In the genomic region with DNA sequence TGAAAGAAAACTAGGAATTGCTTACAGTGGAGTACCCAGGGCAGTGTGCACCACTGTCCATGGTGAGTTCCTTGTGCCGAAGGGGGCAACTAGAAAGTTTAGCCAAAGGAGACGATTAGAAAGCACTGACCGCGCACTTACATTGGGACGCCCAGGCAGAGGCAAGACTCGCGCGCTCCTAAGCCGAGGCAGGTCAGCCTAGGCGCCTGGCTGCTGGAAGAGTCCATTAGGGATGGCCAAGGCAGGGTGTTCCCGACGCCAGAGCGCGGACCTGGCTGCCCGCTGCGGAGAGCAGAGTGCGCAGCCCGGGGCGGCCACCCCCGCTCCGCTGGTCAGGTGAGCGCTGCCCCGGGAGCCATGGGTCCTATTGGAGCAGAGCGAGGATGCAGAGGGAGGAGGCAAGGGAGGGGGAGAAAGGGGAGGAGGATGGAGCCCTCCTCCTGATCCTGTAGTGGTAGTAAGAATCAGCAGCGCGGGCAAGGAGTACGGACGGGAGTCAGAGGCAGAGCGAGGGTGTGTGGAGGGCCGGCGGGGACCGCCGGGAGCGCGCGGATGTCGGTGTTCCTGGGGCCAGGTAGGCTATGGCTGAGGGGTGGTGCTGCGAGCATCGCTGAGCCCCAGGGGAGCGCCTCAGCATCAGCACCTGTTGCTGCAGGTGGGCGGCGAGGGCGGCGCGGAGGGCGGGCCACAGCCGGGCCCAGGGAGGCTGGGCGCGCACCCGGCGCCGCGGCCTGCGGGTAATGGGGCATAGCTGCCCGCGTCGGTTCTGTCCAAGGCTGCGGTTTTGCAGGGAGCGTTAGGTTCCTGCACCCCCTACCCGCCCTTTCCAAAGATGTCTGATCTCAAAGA, we compare ENCODE assay signal across 8 cellular contexts. TPM values are rescaled to one million over a fixed set of nuclear protein-coding genes. Genes with fewer than 3 reads are reported as not detected.
A peak's percentile ranks its signal among the peaks of the same experiment; 100 is the strongest.
DNase-seq lines count a peak whose midpoint lies in the region; ATAC-seq, FAIRE-seq and TF ChIP-seq lines count a peak whose summit lies in the region.

Gene ADGRV1, plus strand, starts transcription at position 454 of the 849 bp plus-strand sequence. Its CDS starts 99 bp downstream, at position 553.

- TSS peak; percentile 69 for BruUV-seq in K562 (replicated peaks; lab: Mats Ljungman, UMichigan)

- no peaks in the 10 kb centered on the region for H3K9me3 ChIP-seq in K562 (replicated peaks; ENCODE audit: control insufficient read depth, insufficient read depth, low read depth, low read length)

- POLR2A ChIA-PET in K562 (lab: Yijun Ruan, JAX) = no interaction called here

- DNase-seq in Caki2 (ENCODE audit: low read depth) = peak; percentile 97
- DNase-seq in H4 (ENCODE audit: low spot score) = peak; percentile 97
- peak; percentile 77 for DNase-seq in NCI-H460 (ENCODE audit: extremely low read depth, low read depth)
- DNase-seq in K562 (ENCODE audit: extremely low read depth in 1 of 4, low spot score in 3 of 4) = peak; percentile 75 to 88 (median 78)
- DNase-seq in iPS DF 4.7 (ENCODE audit: extremely low read depth, low spot score) = peak; percentile 98
- DNase-seq in retinal pigment epithelial cell (ENCODE audit: low read depth) = peak; percentile 92
- no peak for DNase-seq in NOMO-1 treated with DMSO at 0.1 percent for 48 hours (lab: John Stamatoyannopoulos, UW; ENCODE audit: unreplicated experiment)

- peak within 1 kb of the TSS; percentile 60 for H2AFZ ChIP-seq in K562 (ENCODE audit: low read depth, low read length)

- peak; percentile 93 for ATAC-seq in K562
- ATAC-seq in GM21447 (IDR thresholded peaks at IDR 0.05; ENCODE audit: unreplicated experiment) = no peak

- TF ChIP-seq RAD21 in K562 (CRISPR knock-in tag; conservative IDR thresholded peaks at IDR 0.05 in 1 of 2, IDR thresholded peaks at IDR 0.05 in 1 of 2) = no peak

- CTCF ChIA-PET in K562 (lab: Yijun Ruan, JAX; ENCODE audit: low intra/inter-chr PET ratio) = no interaction called here

- peaks cover 4 to 10% of the 10 kb centered on the region in 2 experiments; a peak in 4 of 5 replicates for H3K4me1 ChIP-seq in K562 (replicated peaks in 1 of 2; ENCODE audit: control insufficient read depth in 2 of 2, insufficient read depth in 2 of 2, low read length in 2 of 2)

- TF ChIP-seq CTCF in K562 (IDR thresholded peaks at IDR 0.05 in 2 of 3, conservative IDR thresholded peaks at IDR 0.05 in 1 of 3; ENCODE audit: insufficient read depth in 2 of 3, low read depth in 1 of 3, low read length in 3 of 3) (no peak), retinal pigment epithelial cell (conservative IDR thresholded peaks at IDR 0.05; ENCODE audit: low read depth, low read length) (no peak)

- H3K9ac ChIP-seq in K562 (ENCODE audit: insufficient read depth in 1 of 2, low read depth in 2 of 2, low read length in 2 of 2) = peak within 1 kb of the TSS; percentile 52 to 82

- intact Hi-C loops in K562 (cut with micrococcal nuclease) = no loop called here

- no peaks in the 10 kb centered on the region for H3K36me3 ChIP-seq in K562 (ENCODE audit: control insufficient read depth, insufficient read depth, low read length)

- 49% methylated on average over 32 of the region's 60 CpGs for WGBS in K562 (ENCODE audit: insufficient coverage, low coverage, missing lambda C conversion rate)

- H3K79me2 ChIP-seq in K562 (ENCODE audit: control insufficient read depth, insufficient read depth, low read length) = peaks cover 47% of the 10 kb centered on the region

- FAIRE-seq in K562 (lab: Jason Lieb, UNC) = peak; percentile 70

- no peaks in the 10 kb centered on the region for H3K27me3 ChIP-seq in K562 (ENCODE audit: control insufficient read depth in 2 of 2, insufficient read depth in 2 of 2, low read length in 2 of 2)

- peak within 1 kb of the TSS; percentile 43; the same call in 2 of the 3 replicates for H3K27ac ChIP-seq in K562 (ENCODE audit: extremely low read depth, low read depth, low read length)

- no peaks in the 10 kb centered on the region for H4K20me1 ChIP-seq in K562 (replicated peaks; ENCODE audit: control insufficient read depth, insufficient read depth, low read length)

- no peaks in the 10 kb centered on the region for H3K9me1 ChIP-seq in K562 (ENCODE audit: control insufficient read depth, insufficient read depth, low read length)

- no peak for TF ChIP-seq EP300 in K562 (IDR thresholded peaks at IDR 0.05; ENCODE audit: low read length)

- peak within 1 kb of the TSS; percentile 77 for H3K4me2 ChIP-seq in K562 (ENCODE audit: insufficient read depth, low read length)

- in situ Hi-C loops in Caki2 (cut with HindIII; ENCODE audit: low pct_unique_long_range_greater_than_20kb, low sequenced_read_pairs) (no loop called here), K562 (cut with MboI) (no loop called here)

- H3K4me3 ChIP-seq in K562 = peak within 1 kb of the TSS; percentile 53
- H3K4me3 ChIP-seq in retinal pigment epithelial cell (ENCODE audit: low read length) = peak within 1 kb of the TSS; percentile 74

- peak; percentile 77 for TF ChIP-seq POLR2A in K562 (conservative IDR thresholded peaks at IDR 0.05)

TF ChIP-seq in K562, 482 proteins besides CTCF, POLR2A, EP300 and RAD21 (continues in another document):
- no peak for TF ChIP-seq SRSF7 (optimal IDR thresholded peaks at IDR 0.05; ENCODE audit: low read depth, low read length)
- no peak for TF ChIP-seq HEY1 (CRISPR knock-in tag; IDR thresholded peaks at IDR 0.05; ENCODE audit: borderline replicate concordance)
- TF ChIP-seq CCAR2 (IDR thresholded peaks at IDR 0.05; ENCODE audit: low read depth, low read length) = no peak
- no peak for TF ChIP-seq ZNF79 (CRISPR knock-in tag; IDR thresholded peaks at IDR 0.05; ENCODE audit: low read depth)
- TF ChIP-seq, protein P1, sequence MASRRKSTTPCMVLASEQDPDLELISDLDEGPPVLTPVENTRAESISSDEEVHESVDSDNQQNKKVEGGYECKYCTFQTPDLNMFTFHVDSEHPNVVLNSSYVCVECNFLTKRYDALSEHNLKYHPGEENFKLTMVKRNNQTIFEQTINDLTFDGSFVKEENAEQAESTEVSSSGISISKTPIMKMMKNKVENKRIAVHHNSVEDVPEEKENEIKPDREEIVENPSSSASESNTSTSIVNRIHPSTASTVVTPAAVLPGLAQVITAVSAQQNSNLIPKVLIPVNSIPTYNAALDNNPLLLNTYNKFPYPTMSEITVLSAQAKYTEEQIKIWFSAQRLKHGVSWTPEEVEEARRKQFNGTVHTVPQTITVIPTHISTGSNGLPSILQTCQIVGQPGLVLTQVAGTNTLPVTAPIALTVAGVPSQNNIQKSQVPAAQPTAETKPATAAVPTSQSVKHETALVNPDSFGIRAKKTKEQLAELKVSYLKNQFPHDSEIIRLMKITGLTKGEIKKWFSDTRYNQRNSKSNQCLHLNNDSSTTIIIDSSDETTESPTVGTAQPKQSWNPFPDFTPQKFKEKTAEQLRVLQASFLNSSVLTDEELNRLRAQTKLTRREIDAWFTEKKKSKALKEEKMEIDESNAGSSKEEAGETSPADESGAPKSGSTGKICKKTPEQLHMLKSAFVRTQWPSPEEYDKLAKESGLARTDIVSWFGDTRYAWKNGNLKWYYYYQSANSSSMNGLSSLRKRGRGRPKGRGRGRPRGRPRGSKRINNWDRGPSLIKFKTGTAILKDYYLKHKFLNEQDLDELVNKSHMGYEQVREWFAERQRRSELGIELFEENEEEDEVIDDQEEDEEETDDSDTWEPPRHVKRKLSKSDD (conservative IDR thresholded peaks at IDR 0.05; ENCODE audit: low read length) = no peak
- TF ChIP-seq TARDBP (IDR thresholded peaks at IDR 0.05) = no peak
- peak; percentile 91 for TF ChIP-seq RBFOX2 (IDR thresholded peaks at IDR 0.05; ENCODE audit: low read depth, low read length)
- TF ChIP-seq NONO (IDR thresholded peaks at IDR 0.05; ENCODE audit: low read depth in 2 of 2, low read length in 1 of 2) = peak in 1 of 2 experiments; percentile 98; a peak in 2 of 4 replicates
- no peak for TF ChIP-seq ZNF780A (CRISPR knock-in tag; IDR thresholded peaks at IDR 0.05)
- peak; percentile 52; the same call in 1 of the 2 replicates for TF ChIP-seq CREM (IDR thresholded peaks at IDR 0.05; ENCODE audit: low read depth)
- no peak for TF ChIP-seq MAFK (IDR thresholded peaks at IDR 0.05; ENCODE audit: low read length)
- no peak for TF ChIP-seq POLR3A (IDR thresholded peaks at IDR 0.05; ENCODE audit: borderline replicate concordance, extremely low read depth, insufficient read depth, insufficient read length)
- no peak for TF ChIP-seq JUN (IDR thresholded peaks at IDR 0.05; ENCODE audit: borderline replicate concordance, low read depth, low read length)
- TF ChIP-seq JUN (CRISPR knock-in tag; IDR thresholded peaks at IDR 0.05; ENCODE audit: borderline replicate concordance) = no peak
- TF ChIP-seq FOXP1 (CRISPR knock-in tag; IDR thresholded peaks at IDR 0.05) = no peak
- TF ChIP-seq TAF7 (tag; IDR thresholded peaks at IDR 0.05) = peak; percentile 42; the same call in 1 of the 2 replicates
- no peak for TF ChIP-seq PRMT5 (CRISPR knock-in tag; IDR thresholded peaks at IDR 0.05)
- no peak for TF ChIP-seq ADNP (tag; IDR thresholded peaks at IDR 0.05)
- TF ChIP-seq RBBP5 (IDR thresholded peaks at IDR 0.05; ENCODE audit: borderline replicate concordance, insufficient read depth, low read length, poor library complexity, severe bottlenecking) = peak; percentile 59

RNA-seq across cellular contexts. Expression of gene ADGRV1, which starts in this region (rescaled TPM):
- total RNA-seq in Caki2 (2014; rRNA removed; shearing (Covaris generic); ENCODE audit: low replicate concordance) = 1.8 and 3.6 TPM in 2 replicates
- total RNA-seq in H4 (2014; rRNA removed; shearing (Covaris generic)) = 13.0 and 14.2 TPM in 2 replicates
- total RNA-seq in NCI-H460 (2014; rRNA removed; shearing (Covaris generic)) = 1.8 TPM in 2 replicates
- polyA plus RNA-seq in NCI-H460 (2014; cell fraction: nucleus; rRNA removed) = 1.5 and 2.7 TPM in 2 replicates
- total RNA-seq in K562 (2011; cell fraction: chromatin; rRNA removed; ENCODE audit: low replicate concordance) = 426 and 1,792 TPM in 2 replicates
- 167 and 305 TPM in 2 replicates for total RNA-seq in K562 (2011; cell fraction: nucleolus; rRNA removed)
- total RNA-seq in K562 (2011; cell fraction: nucleoplasm; rRNA removed) = 499 and 612 TPM in 2 replicates
- total RNA-seq in K562 (2014; rRNA removed) = 71.6 and 75.0 TPM in 2 replicates
- total RNA-seq in K562 (2014; rRNA removed; fragmentation: Illumina TruSeq; extraction: Trizol) = 156 and 170 TPM in 2 replicates
- total RNA-seq in K562 (2015; rRNA removed; fragmentation: Illumina TruSeq; extraction: Trizol) = 101 and 111 TPM in 2 replicates
- total RNA-seq in K562 (2021) = 70.6 and 73.7 TPM in 2 replicates
- polyA plus RNA-seq in K562 (2011; rRNA removed) = 49.6 and 58.2 TPM in 2 replicates
- polyA plus RNA-seq in K562 (2011; cell fraction: cytosol; rRNA removed) = 18.0 and 26.3 TPM in 2 replicates
- polyA plus RNA-seq in K562 (2011; cell fraction: nucleus; rRNA removed) = 135 and 146 TPM in 2 replicates
- 34.1 and 37.7 TPM in 2 replicates for polyA plus RNA-seq in K562 (2012)
- polyA plus RNA-seq in K562 (2014; fragmentation: Illumina TruSeq; extraction: Trizol) = 45.6 and 47.5 TPM in 2 replicates
- 10 to 100 TPM; 21.7 to 24.5 TPM for polyA plus RNA-seq in K562 (2014; fragmentation: Nextera tagmentation; extraction: Ambion mirVana)
- 50.7 and 51.8 TPM in 2 replicates for polyA plus RNA-seq in K562 (2014; rRNA removed)
- 318 and 333 TPM in 2 replicates for polyA minus RNA-seq in K562 (2011; rRNA and poly(A)+ RNA removed)
- 24.5 and 45.3 TPM in 2 replicates for polyA minus RNA-seq in K562 (2011; cell fraction: cytosol; rRNA and poly(A)+ RNA removed)
- 512 and 599 TPM in 2 replicates for polyA minus RNA-seq in K562 (2011; cell fraction: nucleus; rRNA and poly(A)+ RNA removed)
